In the genomic region with DNA sequence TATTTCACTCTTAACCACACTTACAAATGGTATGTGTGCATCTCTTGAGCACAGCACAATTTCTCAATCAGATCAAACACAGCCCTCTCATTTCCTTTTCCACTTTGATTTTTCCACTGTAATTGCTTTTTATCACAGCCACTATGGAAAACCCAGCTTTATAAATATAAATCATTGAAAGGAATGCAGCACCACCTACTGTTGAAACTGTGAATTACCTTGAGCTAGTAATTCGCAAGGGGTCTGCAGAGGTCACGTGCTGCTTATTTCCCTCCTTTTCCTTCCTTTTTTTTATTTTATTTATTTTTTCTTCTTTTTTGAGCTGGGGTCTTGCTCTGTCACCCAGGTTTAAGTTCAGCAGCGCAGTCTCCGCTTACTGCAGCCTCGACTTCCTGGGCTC, we compare ENCODE assay signal across 2 cellular contexts.
TF ChIP-seq lines count a peak whose summit lies in the region.

No MANE protein-coding gene starts in this region.

TF ChIP-seq in IMR-90, 13 proteins besides CTCF, POLR2A, EP300 and RAD21:
- TF ChIP-seq ELK1 (IDR thresholded peaks at IDR 0.05; ENCODE audit: borderline replicate concordance, low read depth, low read length) = no peak
- TF ChIP-seq RCOR1 (IDR thresholded peaks at IDR 0.05; ENCODE audit: insufficient replicate concordance, low read length) = no peak
- TF ChIP-seq NFE2L2 (IDR thresholded peaks at IDR 0.05; ENCODE audit: low read depth, low read length) = no peak
- TF ChIP-seq RFX5 (IDR thresholded peaks at IDR 0.05; ENCODE audit: low read depth, low read length) = no peak
- TF ChIP-seq SMC3 (IDR thresholded peaks at IDR 0.05; ENCODE audit: low read depth, low read length) = peak; percentile 54
- TF ChIP-seq USF2 (IDR thresholded peaks at IDR 0.05; ENCODE audit: low read depth, low read length) = no peak

TF ChIP-seq in liver, 16 proteins besides CTCF, POLR2A, EP300 and RAD21 (continued from another document):
- TF ChIP-seq, protein P1, sequence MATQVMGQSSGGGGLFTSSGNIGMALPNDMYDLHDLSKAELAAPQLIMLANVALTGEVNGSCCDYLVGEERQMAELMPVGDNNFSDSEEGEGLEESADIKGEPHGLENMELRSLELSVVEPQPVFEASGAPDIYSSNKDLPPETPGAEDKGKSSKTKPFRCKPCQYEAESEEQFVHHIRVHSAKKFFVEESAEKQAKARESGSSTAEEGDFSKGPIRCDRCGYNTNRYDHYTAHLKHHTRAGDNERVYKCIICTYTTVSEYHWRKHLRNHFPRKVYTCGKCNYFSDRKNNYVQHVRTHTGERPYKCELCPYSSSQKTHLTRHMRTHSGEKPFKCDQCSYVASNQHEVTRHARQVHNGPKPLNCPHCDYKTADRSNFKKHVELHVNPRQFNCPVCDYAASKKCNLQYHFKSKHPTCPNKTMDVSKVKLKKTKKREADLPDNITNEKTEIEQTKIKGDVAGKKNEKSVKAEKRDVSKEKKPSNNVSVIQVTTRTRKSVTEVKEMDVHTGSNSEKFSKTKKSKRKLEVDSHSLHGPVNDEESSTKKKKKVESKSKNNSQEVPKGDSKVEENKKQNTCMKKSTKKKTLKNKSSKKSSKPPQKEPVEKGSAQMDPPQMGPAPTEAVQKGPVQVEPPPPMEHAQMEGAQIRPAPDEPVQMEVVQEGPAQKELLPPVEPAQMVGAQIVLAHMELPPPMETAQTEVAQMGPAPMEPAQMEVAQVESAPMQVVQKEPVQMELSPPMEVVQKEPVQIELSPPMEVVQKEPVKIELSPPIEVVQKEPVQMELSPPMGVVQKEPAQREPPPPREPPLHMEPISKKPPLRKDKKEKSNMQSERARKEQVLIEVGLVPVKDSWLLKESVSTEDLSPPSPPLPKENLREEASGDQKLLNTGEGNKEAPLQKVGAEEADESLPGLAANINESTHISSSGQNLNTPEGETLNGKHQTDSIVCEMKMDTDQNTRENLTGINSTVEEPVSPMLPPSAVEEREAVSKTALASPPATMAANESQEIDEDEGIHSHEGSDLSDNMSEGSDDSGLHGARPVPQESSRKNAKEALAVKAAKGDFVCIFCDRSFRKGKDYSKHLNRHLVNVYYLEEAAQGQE (IDR thresholded peaks at IDR 0.05) = no peak
- TF ChIP-seq, protein P2, sequence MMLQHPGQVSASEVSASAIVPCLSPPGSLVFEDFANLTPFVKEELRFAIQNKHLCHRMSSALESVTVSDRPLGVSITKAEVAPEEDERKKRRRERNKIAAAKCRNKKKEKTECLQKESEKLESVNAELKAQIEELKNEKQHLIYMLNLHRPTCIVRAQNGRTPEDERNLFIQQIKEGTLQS (IDR thresholded peaks at IDR 0.05) = no peak
- TF ChIP-seq RXRA (IDR thresholded peaks at IDR 0.05) = no peak
- no peak for TF ChIP-seq ZBTB33 (IDR thresholded peaks at IDR 0.05)
- TF ChIP-seq HNF4G (IDR thresholded peaks at IDR 0.05) = no peak
- no peak for TF ChIP-seq GABPA (IDR thresholded peaks at IDR 0.05 in 1 of 2, conservative IDR thresholded peaks at IDR 0.05 in 1 of 2)
- TF ChIP-seq SP1 (IDR thresholded peaks at IDR 0.05) = no peak
- no peak for TF ChIP-seq JUND (IDR thresholded peaks at IDR 0.05)
- no peak for TF ChIP-seq FOXA1 (IDR thresholded peaks at IDR 0.05)
